Comparison of ENCODE assay signal across 12 cellular contexts in genomic region chr3:106013971-106014370, GRCh38.
DNase-seq lines count a peak whose midpoint lies in the region; ATAC-seq and TF ChIP-seq lines count a peak whose summit lies in the region.
"Had no signal": no experiment of that assay in that cellular context is flagged by ENCODE, and none has a peak within 500 bp of the region (broad histone marks: within the 10 kb centered on the region; RNA-seq: fewer than 3 reads in every experiment).

No MANE protein-coding gene starts in this region.

- no TSS peak for BruUV-seq in PC-9 (replicated peaks; lab: Mats Ljungman, UMichigan)

- H4K20me1 ChIP-seq in PC-9 (ENCODE audit: insufficient read depth) = no peaks in the 10 kb centered on the region

- intact Hi-C loops in PC-9 (cut with micrococcal nuclease; ENCODE audit: unreplicated experiment) = no loop called here

- CTCF ChIA-PET in BJ (lab: Yijun Ruan, JAX) = interaction anchor here (0.7 to 1.7 kb wide), 2 partner anchors 16 to 202 kb away, joined by 3 to 5 read pairs; no protein-coding TSS in a partner anchor
- CTCF ChIA-PET in PC-9 (lab: Charles Lee) = no interaction called here

- H3K4me2 ChIP-seq in PC-9 = no peak overlapping the region

- H3K4me3 ChIP-seq in BJ (ENCODE audit: low read depth, low read length) (no peak overlapping the region), HFF-Myc (replicated peaks; ENCODE audit: low read depth, low read length) (no peak overlapping the region), adipocyte (ENCODE audit: low read length) (peak overlapping the region; percentile 46), PC-9 (no peak overlapping the region)
- H3K4me3 ChIP-seq: right lobe of liver, SJSA1 had no signal

- TF ChIP-seq CTCF in BJ (IDR thresholded peaks at IDR 0.05; ENCODE audit: insufficient read depth, low read depth, low read length) (no peak), HFF-Myc (IDR thresholded peaks at IDR 0.05; ENCODE audit: low read depth, low read length, missing control alignments) (no peak), PC-9 (conservative IDR thresholded peaks at IDR 0.05) (no peak)

- H3K36me3 ChIP-seq in BJ (ENCODE audit: control insufficient read depth, insufficient read depth, low read length) (no peaks in the 10 kb centered on the region), adipocyte (ENCODE audit: control insufficient read depth, insufficient read depth, low read length, severe bottlenecking) (no peaks in the 10 kb centered on the region), PC-9 (ENCODE audit: low read depth) (no peaks in the 10 kb centered on the region)
- H3K36me3 ChIP-seq: right lobe of liver, SJSA1 had no signal

- H3F3A ChIP-seq in PC-9 (ENCODE audit: insufficient read depth, low read depth) = no peaks in the 10 kb centered on the region

- H3K9me2 ChIP-seq in PC-9 (ENCODE audit: insufficient read depth) = no peaks in the 10 kb centered on the region

- H3K9ac ChIP-seq in adipocyte (ENCODE audit: low read length) = peak overlapping the region; percentile 25

- H3K4me1 ChIP-seq in adipocyte (ENCODE audit: control insufficient read depth, insufficient read depth, low read length) (peaks cover 14% of the 10 kb centered on the region), PC-9 (replicated peaks; ENCODE audit: insufficient read depth) (no peaks in the 10 kb centered on the region)
- H3K4me1 ChIP-seq: right lobe of liver, SJSA1 had no signal

- DNase-seq in BJ (ENCODE audit: low read depth) = peak; percentile 93
- DNase-seq in HFF-Myc (ENCODE audit: extremely low read depth, low read depth) = peak; percentile 58
- peak; percentile 43 for DNase-seq in adipocyte (ENCODE audit: low read depth)
- DNase-seq in left kidney (ENCODE audit: low read depth, low spot score) = peak; percentile 10
- no peak for DNase-seq in GF-D8 (lab: John Stamatoyannopoulos, UW)
- DNase-seq in PC-9 = no peak
- DNase-seq in middle frontal gyrus (ENCODE audit: extremely low spot score, low spot score) = no peak
- DNase-seq: cortex of kidney, right lobe of liver had no signal

- no peak overlapping the region for H3K27ac ChIP-seq in PC-9
- H3K27ac ChIP-seq: right lobe of liver, SJSA1 had no signal

- ATAC-seq in GM18870 (IDR thresholded peaks at IDR 0.05; ENCODE audit: unreplicated experiment) = no peak
- ATAC-seq: stimulated activated memory B cell treated with anti-CD40 and anti-IgM and Interleukin-4, amounts not matched to agents 10 μg/mL and 1 μg/mL and 100 μg/mL, for 72 hours had no signal

- POLR2A ChIA-PET in BJ (lab: Charles Lee) (interaction anchor here (0.5 kb wide), 1 partner anchor 49 kb away, joined by 4 read pairs; no protein-coding TSS in a partner anchor), PC-9 (lab: Charles Lee; ENCODE audit: unreplicated experiment) (no interaction called here)

- no peak overlapping the region for H2AFZ ChIP-seq in PC-9

- H3K27me3 ChIP-seq in BJ (ENCODE audit: control insufficient read depth, insufficient read depth, low read length) (no peaks in the 10 kb centered on the region), adipocyte (replicated peaks; ENCODE audit: control insufficient read depth, insufficient read depth, low read length) (no peaks in the 10 kb centered on the region), PC-9 (ENCODE audit: insufficient read depth, low read depth) (no peaks in the 10 kb centered on the region)
- H3K27me3 ChIP-seq: right lobe of liver, SJSA1 had no signal

- H3K79me2 ChIP-seq in PC-9 (ENCODE audit: low read depth) = no peaks in the 10 kb centered on the region

- H3K9me3 ChIP-seq in adipocyte (ENCODE audit: control insufficient read depth, low read length) = peaks cover 9% of the 10 kb centered on the region
- no peaks in the 10 kb centered on the region for H3K9me3 ChIP-seq in PC-9 (ENCODE audit: insufficient read depth, low read depth)
- H3K9me3 ChIP-seq: right lobe of liver, SJSA1 had no signal

Comparison
In these comparisons a context has a peak if more than half of its experiments do, and no peak if none do; other contexts are left out.
1. DNase-seq: peak in BJ (single experiment), HFF-Myc (single experiment), adipocyte (single experiment) and left kidney (single experiment); none in GF-D8 (single experiment), PC-9 (0 of 2) and middle frontal gyrus (single experiment).